2 cellular contexts compared by ENCODE assay signal in genomic region chr3:62373215-62373614, GRCh38.
TF ChIP-seq lines count a peak whose summit lies in the region.

Gene FEZF2, minus strand, starts transcription at chr3:62373550. Its CDS starts 682 bp downstream, at chr3:62372868.

TF ChIP-seq in GM23338, 12 proteins besides CTCF, POLR2A, EP300 and RAD21:
- TF ChIP-seq EZH2phosphoT487 (IDR thresholded peaks at IDR 0.05; ENCODE audit: unreplicated experiment) = peak; percentile 75
- peak; percentile 77 for TF ChIP-seq EZH2 (IDR thresholded peaks at IDR 0.05; ENCODE audit: low read depth, unreplicated experiment)
- TF ChIP-seq ZNF462 (CRISPR knock-in tag; IDR thresholded peaks at IDR 0.05) = no peak
- TF ChIP-seq CREB1 (CRISPR knock-in tag; IDR thresholded peaks at IDR 0.05; ENCODE audit: low read depth) = peak; percentile 35; the same call in 1 of the 2 replicates

TF ChIP-seq in H1, 55 proteins besides CTCF, POLR2A, EP300 and RAD21:
- TF ChIP-seq FOSL1 (IDR thresholded peaks at IDR 0.05; ENCODE audit: insufficient read depth, low read depth, low read length) (no peak), PHF8 (conservative IDR thresholded peaks at IDR 0.05; ENCODE audit: low read depth, low read length) (no peak), BRCA1 (IDR thresholded peaks at IDR 0.05; ENCODE audit: low read depth, low read length) (no peak), SP1 (IDR thresholded peaks at IDR 0.05; ENCODE audit: low read depth, low read length) (no peak), SUZ12 (IDR thresholded peaks at IDR 0.05; ENCODE audit: low read length) (peak; percentile 94), MAFK (IDR thresholded peaks at IDR 0.05; ENCODE audit: low read depth, low read length) (no peak), MAX (IDR thresholded peaks at IDR 0.05) (no peak), HDAC6 (IDR thresholded peaks at IDR 0.05; ENCODE audit: low read depth, low read length) (no peak), SIRT6 (IDR thresholded peaks at IDR 0.05; ENCODE audit: low read length) (no peak), TCF12 (IDR thresholded peaks at IDR 0.05; ENCODE audit: low read depth, low read length) (no peak), CBX8 (IDR thresholded peaks at IDR 0.05; ENCODE audit: borderline replicate concordance, low read depth, low read length) (no peak), RFX5 (IDR thresholded peaks at IDR 0.05; ENCODE audit: borderline replicate concordance, low read depth, low read length) (no peak), EGR1 (IDR thresholded peaks at IDR 0.05; ENCODE audit: borderline replicate concordance, low read depth, low read length) (no peak), CREB1 (IDR thresholded peaks at IDR 0.05) (peak; percentile 64), CEBPB (IDR thresholded peaks at IDR 0.05; ENCODE audit: low read depth, low read length) (no peak), JUN (IDR thresholded peaks at IDR 0.05; ENCODE audit: low read depth, low read length) (no peak), EZH2 (IDR thresholded peaks at IDR 0.05; ENCODE audit: low read depth, low read length, severe bottlenecking) (peak; percentile 93), HDAC2 (IDR thresholded peaks at IDR 0.05; ENCODE audit: borderline replicate concordance in 1 of 2, low read depth in 2 of 2, low read length in 2 of 2) (no peak), SIN3A (conservative IDR thresholded peaks at IDR 0.05 in 1 of 2, IDR thresholded peaks at IDR 0.05 in 1 of 2; ENCODE audit: low read depth in 1 of 2, low read length in 2 of 2) (no peak), CBX5 (IDR thresholded peaks at IDR 0.05; ENCODE audit: low read depth, low read length) (no peak), TBP (IDR thresholded peaks at IDR 0.05; ENCODE audit: low read depth, low read length) (no peak), CHD1 (IDR thresholded peaks at IDR 0.05; ENCODE audit: low read depth, low read length) (no peak), CHD7 (IDR thresholded peaks at IDR 0.05; ENCODE audit: insufficient replicate concordance, low read length) (no peak), POLR2AphosphoS5 (IDR thresholded peaks at IDR 0.05; ENCODE audit: low read depth, low read length) (no peak), KDM5A (IDR thresholded peaks at IDR 0.05; ENCODE audit: low read length) (no peak), SP4 (IDR thresholded peaks at IDR 0.05; ENCODE audit: low read length) (no peak), SIX5 (IDR thresholded peaks at IDR 0.05; ENCODE audit: low read depth, low read length) (no peak), ASH2L (IDR thresholded peaks at IDR 0.05; ENCODE audit: low read length) (peak; percentile 66), SRF (IDR thresholded peaks at IDR 0.05; ENCODE audit: low read depth, low read length) (no peak), CHD2 (IDR thresholded peaks at IDR 0.05; ENCODE audit: low read length) (no peak), TEAD4 (IDR thresholded peaks at IDR 0.05; ENCODE audit: low read depth, low read length) (no peak), YY1 (IDR thresholded peaks at IDR 0.05; ENCODE audit: low read depth, low read length) (no peak), RBBP5 (IDR thresholded peaks at IDR 0.05; ENCODE audit: borderline replicate concordance, low read depth, low read length) (no peak), SAP30 (IDR thresholded peaks at IDR 0.05; ENCODE audit: insufficient read depth, insufficient replicate concordance, low read length) (no peak), SP2 (IDR thresholded peaks at IDR 0.05; ENCODE audit: low read length) (no peak), POU5F1 (IDR thresholded peaks at IDR 0.05; ENCODE audit: low read depth, low read length) (no peak), KDM1A (IDR thresholded peaks at IDR 0.05; ENCODE audit: borderline replicate concordance, low read length) (no peak), KDM4A (IDR thresholded peaks at IDR 0.05; ENCODE audit: low read depth, low read length, severe bottlenecking) (peak; percentile 24), NRF1 (IDR thresholded peaks at IDR 0.05; ENCODE audit: low read depth, low read length) (no peak), TAF7 (optimal IDR thresholded peaks at IDR 0.05; ENCODE audit: borderline replicate concordance, low read depth, low read length) (no peak), GABPA (IDR thresholded peaks at IDR 0.05; ENCODE audit: borderline replicate concordance, insufficient read depth, low read length) (no peak), RNF2 (IDR thresholded peaks at IDR 0.05; ENCODE audit: borderline replicate concordance, low read depth, low read length, missing control alignments, poor library complexity, severe bottlenecking) (peak; percentile 82), RXRA (IDR thresholded peaks at IDR 0.05; ENCODE audit: insufficient read depth, low read depth, low read length) (no peak), JUND (IDR thresholded peaks at IDR 0.05; ENCODE audit: low read length) (no peak), ZNF274 (IDR thresholded peaks at IDR 0.05; ENCODE audit: borderline replicate concordance, extremely low read depth, low read length) (no peak), GTF2F1 (IDR thresholded peaks at IDR 0.05; ENCODE audit: borderline replicate concordance, low read depth, low read length) (no peak)
- TF ChIP-seq, protein P1, sequence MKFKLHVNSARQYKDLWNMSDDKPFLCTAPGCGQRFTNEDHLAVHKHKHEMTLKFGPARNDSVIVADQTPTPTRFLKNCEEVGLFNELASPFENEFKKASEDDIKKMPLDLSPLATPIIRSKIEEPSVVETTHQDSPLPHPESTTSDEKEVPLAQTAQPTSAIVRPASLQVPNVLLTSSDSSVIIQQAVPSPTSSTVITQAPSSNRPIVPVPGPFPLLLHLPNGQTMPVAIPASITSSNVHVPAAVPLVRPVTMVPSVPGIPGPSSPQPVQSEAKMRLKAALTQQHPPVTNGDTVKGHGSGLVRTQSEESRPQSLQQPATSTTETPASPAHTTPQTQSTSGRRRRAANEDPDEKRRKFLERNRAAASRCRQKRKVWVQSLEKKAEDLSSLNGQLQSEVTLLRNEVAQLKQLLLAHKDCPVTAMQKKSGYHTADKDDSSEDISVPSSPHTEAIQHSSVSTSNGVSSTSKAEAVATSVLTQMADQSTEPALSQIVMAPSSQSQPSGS (IDR thresholded peaks at IDR 0.05; ENCODE audit: low read length) = no peak
- TF ChIP-seq, protein P2, sequence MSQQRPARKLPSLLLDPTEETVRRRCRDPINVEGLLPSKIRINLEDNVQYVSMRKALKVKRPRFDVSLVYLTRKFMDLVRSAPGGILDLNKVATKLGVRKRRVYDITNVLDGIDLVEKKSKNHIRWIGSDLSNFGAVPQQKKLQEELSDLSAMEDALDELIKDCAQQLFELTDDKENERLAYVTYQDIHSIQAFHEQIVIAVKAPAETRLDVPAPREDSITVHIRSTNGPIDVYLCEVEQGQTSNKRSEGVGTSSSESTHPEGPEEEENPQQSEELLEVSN (IDR thresholded peaks at IDR 0.05) = no peak
- TF ChIP-seq, protein P3, sequence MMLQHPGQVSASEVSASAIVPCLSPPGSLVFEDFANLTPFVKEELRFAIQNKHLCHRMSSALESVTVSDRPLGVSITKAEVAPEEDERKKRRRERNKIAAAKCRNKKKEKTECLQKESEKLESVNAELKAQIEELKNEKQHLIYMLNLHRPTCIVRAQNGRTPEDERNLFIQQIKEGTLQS (IDR thresholded peaks at IDR 0.05; ENCODE audit: insufficient read depth, low read depth, low read length) = no peak
